22 cellular contexts compared by ENCODE assay signal in genomic region chr6:53412751-53413150, GRCh38.
"Had no signal": no experiment of that assay in that cellular context is flagged by ENCODE, and none has a peak within 500 bp of the region (broad histone marks: within the 10 kb centered on the region; RNA-seq: fewer than 3 reads in every experiment).

No MANE protein-coding gene starts in this region.

- H3K4me3 Mint-ChIP-seq: activated naive CD8-positive, alpha-beta T cell; brain; naive B cell; neural crest cell; stimulated activated effector memory CD8-positive, alpha-beta T cell treated with anti-CD3 and anti-CD28 coated beads, Interleukin-12 subunit alpha, Interleukin-12 subunit beta, amount 100 ng/mL, for 72 hours; T-helper 17 cell had no signal

- H3K27me3 ChIP-seq: heart right ventricle, stomach had no signal

- H3K27ac ChIP-seq: dorsolateral prefrontal cortex, heart right ventricle, prostate gland, stomach, thoracic aorta, WERI-Rb-1 had no signal

- H3K4me1 Mint-ChIP-seq: brain; neural crest cell; stimulated activated effector memory CD8-positive, alpha-beta T cell treated with anti-CD3 and anti-CD28 coated beads, Interleukin-12 subunit alpha, Interleukin-12 subunit beta, amount 100 ng/mL, for 72 hours had no signal

- H3K4me1 ChIP-seq: prostate gland, stomach had no signal

- H3K36me3 ChIP-seq: heart right ventricle, prostate gland, stomach, thoracic aorta, WERI-Rb-1 had no signal

- DNase-seq: activated CD4-positive, alpha-beta T cell treated with anti-CD3 and anti-CD28 coated beads, Interleukin-2, amount 50 U/mL, for 4 hours; activated T-cell treated with anti-CD3 and anti-CD28 coated beads for 4 hours; amygdala; caudate nucleus; dorsolateral prefrontal cortex; heart right ventricle; left ventricle myocardium superior; mesenchymal stem cell; mucosa of descending colon; naive B cell; right cardiac atrium; stimulated activated CD4-positive, alpha-beta T cell treated with anti-CD3 and anti-CD28 coated beads, Interleukin-4, amount 100 ng/mL, for 1 hour; stomach; T-helper 17 cell; WERI-Rb-1 had no signal

- H3K4me3 ChIP-seq: dorsolateral prefrontal cortex, heart right ventricle, mucosa of descending colon, prostate gland, smooth muscle cell, stomach, thoracic aorta had no signal

- H3K9me3 ChIP-seq: heart right ventricle, mucosa of descending colon, prostate gland, stomach, thoracic aorta had no signal

- H3K27me3 Mint-ChIP-seq: activated naive CD8-positive, alpha-beta T cell; brain; naive B cell; T-helper 17 cell had no signal

- ATAC-seq: heart right ventricle; left ventricle myocardium superior; mucosa of descending colon; stimulated activated effector memory CD8-positive, alpha-beta T cell treated with anti-CD3 and anti-CD28 coated beads, Interleukin-12 subunit alpha, Interleukin-12 subunit beta, amount 100 ng/mL, for 72 hours; T-helper 17 cell had no signal

- H3K27ac Mint-ChIP-seq: activated naive CD8-positive, alpha-beta T cell; brain; stimulated activated effector memory CD8-positive, alpha-beta T cell treated with anti-CD3 and anti-CD28 coated beads, Interleukin-12 subunit alpha, Interleukin-12 subunit beta, amount 100 ng/mL, for 72 hours; T-helper 17 cell had no signal

- H3K36me3 Mint-ChIP-seq: activated naive CD8-positive, alpha-beta T cell; brain; naive B cell; stimulated activated effector memory CD8-positive, alpha-beta T cell treated with anti-CD3 and anti-CD28 coated beads, Interleukin-12 subunit alpha, Interleukin-12 subunit beta, amount 100 ng/mL, for 72 hours had no signal

- H3K9me3 Mint-ChIP-seq: brain; naive B cell; neural crest cell; stimulated activated effector memory CD8-positive, alpha-beta T cell treated with anti-CD3 and anti-CD28 coated beads, Interleukin-12 subunit alpha, Interleukin-12 subunit beta, amount 100 ng/mL, for 72 hours had no signal
